Comparison of ENCODE assay signal across 12 cellular contexts in the genomic region with DNA sequence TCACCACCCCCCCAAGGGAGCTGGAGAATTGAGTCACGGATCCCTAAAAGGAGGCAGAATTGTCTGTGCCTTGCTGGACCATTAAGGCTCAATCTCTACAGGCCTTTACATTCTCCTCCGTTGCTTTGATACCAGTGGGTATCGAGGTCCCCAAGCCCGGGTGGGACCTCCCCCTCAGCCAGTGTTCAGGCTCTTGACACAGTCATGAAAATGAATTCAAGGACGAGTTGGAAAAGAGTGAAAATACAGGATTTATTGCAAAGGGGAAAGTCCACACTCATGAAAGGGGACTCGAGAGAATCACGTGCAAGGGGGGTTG. TPM values are rescaled to one million over a fixed set of nuclear protein-coding genes. Genes with fewer than 3 reads are reported as not detected.
DNase-seq lines count a peak whose midpoint lies in the region; ATAC-seq and TF ChIP-seq lines count a peak whose summit lies in the region.
"Had no signal": no experiment of that assay in that cellular context is flagged by ENCODE, and none has a peak within 500 bp of the region (broad histone marks: within the 10 kb centered on the region; RNA-seq: fewer than 3 reads in every experiment).

No MANE protein-coding gene starts in this region.

- H3K9me3 Mint-ChIP-seq in activated naive CD8-positive, alpha-beta T cell (ENCODE audit: low read depth): no peaks in the 10 kb centered on the region
- no peaks in the 10 kb centered on the region for H3K9me3 Mint-ChIP-seq in memory B cell

- peak overlapping the region; percentile 66 for H3K27ac Mint-ChIP-seq in activated naive CD8-positive, alpha-beta T cell
- H3K27ac Mint-ChIP-seq in memory B cell: peak overlapping the region; percentile 100

- intact Hi-C loops in Right ventricle myocardium superior (cut with DNase I): no loop called here

- H3K9me3 ChIP-seq in right atrium auricular region (no peaks in the 10 kb centered on the region), MG63 (no peaks in the 10 kb centered on the region)

- peaks cover 0 to 70% of the 10 kb centered on the region in 2 donors for H3K4me1 ChIP-seq in right atrium auricular region

- H3K4me3 Mint-ChIP-seq in activated naive CD8-positive, alpha-beta T cell: peak overlapping the region; percentile 32
- H3K4me3 Mint-ChIP-seq in memory B cell: no peak overlapping the region

- H3K36me3 Mint-ChIP-seq in activated naive CD8-positive, alpha-beta T cell: peaks cover 22% of the 10 kb centered on the region
- peaks cover 25% of the 10 kb centered on the region for H3K36me3 Mint-ChIP-seq in memory B cell

- H3K27me3 Mint-ChIP-seq in activated naive CD8-positive, alpha-beta T cell: no peaks in the 10 kb centered on the region
- no peaks in the 10 kb centered on the region for H3K27me3 Mint-ChIP-seq in memory B cell

- H3K36me3 ChIP-seq in right atrium auricular region (peaks cover 57% of the 10 kb centered on the region), MG63 (peaks cover 71% of the 10 kb centered on the region)

- H3K4me3 ChIP-seq in right atrium auricular region (no peak overlapping the region), MG63 (no peak overlapping the region)

- H3K4me1 Mint-ChIP-seq in activated naive CD8-positive, alpha-beta T cell (ENCODE audit: low read depth): peaks cover 41% of the 10 kb centered on the region
- H3K4me1 Mint-ChIP-seq in memory B cell: peaks cover 32% of the 10 kb centered on the region

- DNase-seq in right atrium auricular region (ENCODE audit: low spot score) (no peak), Right ventricle myocardium superior (no peak), memory B cell (ENCODE audit: low spot score in 2 of 2) (no peak), NCI-H345 (lab: John Stamatoyannopoulos, UW) (no peak), RPMI8226 (no peak), MG63 (no peak)
- DNase-seq: COR-L47, mesendoderm, NCI-H1436 treated with DMSO at 0.1 percent for 48 hours had no signal

- peak overlapping the region; percentile 99 to 100 for H3K27ac ChIP-seq in right atrium auricular region

- no peak for TF ChIP-seq CTCF in right atrium auricular region (IDR thresholded peaks at IDR 0.05)

- ATAC-seq in Right ventricle myocardium superior (ENCODE audit: poor library complexity) (no peak), memory B cell (ENCODE audit: low read depth) (no peak), HG02588 (IDR thresholded peaks at IDR 0.05; ENCODE audit: unreplicated experiment) (no peak)

- H3K27me3 ChIP-seq in right atrium auricular region (no peaks in the 10 kb centered on the region), MG63 (no peaks in the 10 kb centered on the region)

RNA-seq across cellular contexts. Expression of gene PPP1R15A, which starts 5.6 kb away (rescaled TPM):
- total RNA-seq in right atrium auricular region: 10 to 100 TPM; 55.0 to 97.6 TPM
- total RNA-seq in Right ventricle myocardium superior: 60.4 TPM
- 26.1 and 36.4 TPM in 2 replicates for total RNA-seq in MG63 (2014; rRNA removed; shearing (Covaris generic); ENCODE audit: low replicate concordance)

RNA-seq across cellular contexts. Expression of gene PLEKHA4, which starts 9.4 kb away (rescaled TPM):
- total RNA-seq in right atrium auricular region: 10 to 100 TPM; 22.4 to 25.1 TPM
- total RNA-seq in Right ventricle myocardium superior: 17.7 TPM
- total RNA-seq in MG63 (2014; rRNA removed; shearing (Covaris generic); ENCODE audit: low replicate concordance): 5.4 and 14.5 TPM in 2 replicates

RNA-seq across cellular contexts. Expression of gene TULP2, which starts 20.7 kb away (rescaled TPM):
- total RNA-seq in right atrium auricular region (not detected), Right ventricle myocardium superior (not detected)
- total RNA-seq in MG63 (2014; rRNA removed; shearing (Covaris generic); ENCODE audit: low replicate concordance): not detected in 2 replicates
- total RNA-seq: T-helper 2 cell treated with Interferon-gamma antibody and Interleukin-4, amounts not matched to agents 100 ng/mL and 5 ng/mL, for 36 hours had no signal

RNA-seq across cellular contexts. Expression of gene NUCB1, which starts 22.3 kb away (rescaled TPM):
- 100 to 1,000 TPM; 347 to 411 TPM for total RNA-seq in right atrium auricular region
- total RNA-seq in Right ventricle myocardium superior: 237 TPM
- total RNA-seq in MG63 (2014; rRNA removed; shearing (Covaris generic); ENCODE audit: low replicate concordance): 157 and 236 TPM in 2 replicates

RNA-seq across cellular contexts. Expression of gene HSD17B14, which starts 41.6 kb away (rescaled TPM):
- total RNA-seq in right atrium auricular region (1 to 10 TPM; 3.7 to 6.3 TPM), Right ventricle myocardium superior (1.9 TPM)
- not detected in 2 replicates for total RNA-seq in MG63 (2014; rRNA removed; shearing (Covaris generic); ENCODE audit: low replicate concordance)
